24 cellular contexts compared by ENCODE assay signal in the genomic region with DNA sequence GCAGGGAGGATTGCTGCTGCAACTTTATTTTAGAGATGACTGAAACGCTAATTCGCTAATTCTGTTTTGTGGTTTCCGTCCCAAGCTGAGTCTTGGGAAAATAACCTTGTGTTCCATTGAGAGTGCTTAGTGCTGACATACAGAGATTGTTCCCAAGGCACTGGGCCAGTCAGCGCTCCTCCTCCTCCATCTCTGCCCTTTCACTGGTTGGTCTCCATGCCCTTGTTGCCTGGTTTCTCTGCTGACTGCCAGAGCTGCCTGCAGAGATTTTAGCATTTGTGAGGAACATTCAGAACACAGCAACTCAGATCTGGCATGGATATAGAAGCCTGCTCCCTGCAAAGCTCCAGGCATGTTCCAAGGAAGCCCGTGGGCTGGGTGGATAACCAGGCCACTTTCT.
DNase-seq lines count a peak whose midpoint lies in the region; TF ChIP-seq lines count a peak whose summit lies in the region.
"Had no signal": no experiment of that assay in that cellular context is flagged by ENCODE, and none has a peak within 500 bp of the region (broad histone marks: within the 10 kb centered on the region; RNA-seq: fewer than 3 reads in every experiment).

No MANE protein-coding gene starts in this region.

- intact Hi-C loops in cardiac septum (cut with DNase I) (no loop called here), esophagus muscularis mucosa (cut with DNase I) (no loop called here)

- H3K27me3 ChIP-seq in right atrium auricular region (no peaks in the 10 kb centered on the region), esophagus muscularis mucosa (no peaks in the 10 kb centered on the region)
- H3K27me3 ChIP-seq: cardiac muscle cell, gastroesophageal sphincter had no signal

- peak; percentile 28 for DNase-seq in right atrium auricular region (ENCODE audit: low spot score)
- no peak for DNase-seq in cardiac septum (ENCODE audit: low spot score)
- DNase-seq in esophagus muscularis mucosa (ENCODE audit: extremely low spot score): peak; percentile 70
- DNase-seq in mesenteric fat pad (ENCODE audit: low spot score): peak; percentile 20
- peak; percentile 10 for DNase-seq in ureter (ENCODE audit: low spot score)
- no peak for DNase-seq in NCI-H2196 treated with DMSO at 0.1 percent for 48 hours (lab: John Stamatoyannopoulos, UW; ENCODE audit: unreplicated experiment)
- DNase-seq in iPS-NIHi11 (ENCODE audit: low spot score): no peak
- no peak for DNase-seq in COLO829 (ENCODE audit: low spot score)
- DNase-seq: activated CD4-positive, alpha-beta T cell treated with anti-CD3 and anti-CD28 coated beads, Interleukin-2, amount 50 U/mL, for 4 hours; activated gamma-delta T cell treated with Interleukin-2 at 50 U/mL for 16 hours; activated naive CD8-positive, alpha-beta T cell treated with anti-CD3 and anti-CD28 coated beads, Interleukin-2, amount 10 ng/mL, durations not matched to agents 7 days and 5 days; activated T-cell treated with anti-CD3 and anti-CD28 coated beads, Interleukin-2, amount 50 U/mL, for 48 hours; immature natural killer cell; Kasumi-1; left ventricle myocardium inferior; naive B cell; NCI-H1436; NCI-H345; NCI-H748 treated with DMSO at 0.1 percent for 48 hours; Right ventricle myocardium superior had no signal

- peaks cover 0 to 14% of the 10 kb centered on the region in 2 donors for H3K9me3 ChIP-seq in right atrium auricular region
- H3K9me3 ChIP-seq in esophagus muscularis mucosa: peaks cover 0 to 23% (median 13%) of the 10 kb centered on the region in 4 donors

- no peak overlapping the region for H3K4me3 ChIP-seq in right atrium auricular region
- H3K4me3 ChIP-seq in esophagus muscularis mucosa: no peak overlapping the region
- H3K4me3 ChIP-seq: cardiac muscle cell, dorsolateral prefrontal cortex, gastroesophageal sphincter, left ventricle myocardium inferior had no signal

- no peak for TF ChIP-seq POLR2A in esophagus muscularis mucosa (IDR thresholded peaks at IDR 0.05; ENCODE audit: low read depth)

- no peak overlapping the region for H3K27ac ChIP-seq in right atrium auricular region
- no peak overlapping the region for H3K27ac ChIP-seq in esophagus muscularis mucosa (replicated peaks in 1 of 4)
- H3K27ac ChIP-seq: 22Rv1, cardiac muscle cell, gastroesophageal sphincter, left ventricle myocardium inferior had no signal

- no peak for TF ChIP-seq EP300 in esophagus muscularis mucosa (IDR thresholded peaks at IDR 0.05)

- H3K36me3 ChIP-seq in right atrium auricular region (no peaks in the 10 kb centered on the region), esophagus muscularis mucosa (no peaks in the 10 kb centered on the region)
- H3K36me3 ChIP-seq: cardiac muscle cell, gastroesophageal sphincter, left ventricle myocardium inferior had no signal

- 85% methylated on average over 5 of the region's 5 CpGs for WGBS in esophagus muscularis mucosa

- TF ChIP-seq CTCF in right atrium auricular region (IDR thresholded peaks at IDR 0.05) (no peak), esophagus muscularis mucosa (IDR thresholded peaks at IDR 0.05) (no peak)

- no peaks in the 10 kb centered on the region for H3K4me1 ChIP-seq in right atrium auricular region
- no peaks in the 10 kb centered on the region for H3K4me1 ChIP-seq in esophagus muscularis mucosa
- H3K4me1 ChIP-seq: gastroesophageal sphincter, left ventricle myocardium inferior had no signal

Comparison
In these comparisons a context has a peak if more than half of its experiments do, and no peak if none do; other contexts are left out.
1. DNase-seq: peak in right atrium auricular region (single experiment), esophagus muscularis mucosa (single experiment), mesenteric fat pad (single experiment) and ureter (single experiment); none in cardiac septum (single experiment), NCI-H2196 treated with DMSO at 0.1 percent for 48 hours (single experiment), iPS-NIHi11 (single experiment) and COLO829 (single experiment).